11 cellular contexts compared by ENCODE assay signal in the genomic region with DNA sequence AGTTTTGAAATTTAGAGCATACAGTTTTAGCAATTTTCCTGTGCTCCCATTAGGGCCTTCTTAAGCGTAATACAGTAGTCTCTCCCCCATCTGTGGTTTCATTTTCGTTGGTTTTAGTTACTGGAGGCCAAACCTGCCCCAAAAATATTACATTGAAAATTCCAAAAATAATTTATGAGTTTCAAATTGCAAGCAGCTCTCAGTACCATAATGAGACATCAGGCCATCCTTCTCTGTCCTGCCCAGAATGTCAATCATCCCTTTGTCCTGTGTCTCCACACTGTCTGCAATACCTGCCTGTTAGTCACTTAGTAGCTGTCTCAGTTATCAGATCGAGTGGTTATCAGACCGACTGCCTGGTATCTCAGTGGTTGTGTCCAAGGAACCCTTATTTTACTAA. TPM values are rescaled to one million over a fixed set of nuclear protein-coding genes. Genes with fewer than 3 reads are reported as not detected.
A peak's percentile ranks its signal among the peaks of the same experiment; 100 is the strongest.
DNase-seq lines count a peak whose midpoint lies in the region; ATAC-seq, FAIRE-seq and TF ChIP-seq lines count a peak whose summit lies in the region.
"Had no signal": no experiment of that assay in that cellular context is flagged by ENCODE, and none has a peak within 500 bp of the region (broad histone marks: within the 10 kb centered on the region; RNA-seq: fewer than 3 reads in every experiment).

No MANE protein-coding gene starts in this region.

- peak overlapping the region; percentile 26 for H3K27ac Mint-ChIP-seq in WTC11
- H3K27ac Mint-ChIP-seq: naive thymus-derived CD4-positive, alpha-beta T cell had no signal

- no peak overlapping the region for H2AFZ ChIP-seq in PC-3 (ENCODE audit: low read length)

- BruUV-seq in PC-3 (replicated peaks; lab: Mats Ljungman, UMichigan) = no TSS peak

- H3K4me3 Mint-ChIP-seq in WTC11 = no peak overlapping the region
- H3K4me3 Mint-ChIP-seq: naive thymus-derived CD4-positive, alpha-beta T cell had no signal

- no peaks in the 10 kb centered on the region for H3F3A ChIP-seq in PC-3 (ENCODE audit: low read length, unreplicated experiment)

- H3K9me2 ChIP-seq in PC-3 (replicated peaks; ENCODE audit: low read length) = no peaks in the 10 kb centered on the region

- H3K4me1 ChIP-seq in adrenal gland (replicated peaks in 1 of 2) = no peaks in the 10 kb centered on the region
- H3K4me1 ChIP-seq in ascending aorta = no peaks in the 10 kb centered on the region
- no peaks in the 10 kb centered on the region for H3K4me1 ChIP-seq in PC-3 (ENCODE audit: insufficient read depth, low read length)
- H3K4me1 ChIP-seq: BLaER1 had no signal

- POLR2A ChIA-PET in WTC11 (lab: Charles Lee) = no interaction called here
- POLR2A ChIA-PET in PC-3 (lab: Charles Lee; ENCODE audit: unreplicated experiment) = no interaction called here

- H3K36me3 Mint-ChIP-seq in WTC11 = peaks cover 72% of the 10 kb centered on the region

- TF ChIP-seq CTCF in WTC11 (IDR thresholded peaks at IDR 0.05) = no peak
- TF ChIP-seq CTCF in adrenal gland (IDR thresholded peaks at IDR 0.05) = no peak
- no peak for TF ChIP-seq CTCF in ascending aorta (IDR thresholded peaks at IDR 0.05)
- no peak for TF ChIP-seq CTCF in PC-3 (conservative IDR thresholded peaks at IDR 0.05; ENCODE audit: low read depth, low read length)

- DNase-seq in GM18507 (ENCODE audit: extremely low spot score, insufficient read length, low read depth) = no peak
- no peak for DNase-seq in WTC11 (ENCODE audit: low spot score)
- DNase-seq in adrenal gland = no peak
- DNase-seq in ascending aorta (ENCODE audit: low spot score in 2 of 2) = no peak
- DNase-seq in PC-3 = no peak
- DNase-seq in COR-L47 (lab: John Stamatoyannopoulos, UW) = no peak
- DNase-seq: activated CD4-positive, CD25-positive, alpha-beta regulatory T cell treated with anti-CD3 and anti-CD28 coated beads, Interleukin-2, amount 50 U/mL, for 72 hours; naive thymus-derived CD4-positive, alpha-beta T cell had no signal

- no peaks in the 10 kb centered on the region for H4K20me1 ChIP-seq in PC-3 (ENCODE audit: low read length)
- H4K20me1 ChIP-seq: BLaER1 had no signal

- H3K36me3 ChIP-seq in adrenal gland (replicated peaks in 1 of 2) (peaks cover 0 to 17% of the 10 kb centered on the region in 2 donors), ascending aorta (peaks cover 23 to 70% of the 10 kb centered on the region in 2 donors), PC-3 (ENCODE audit: low read depth, low read length) (peaks cover 59% of the 10 kb centered on the region)

- intact Hi-C loops in adrenal gland (cut with DNase I) (no loop called here), ascending aorta (cut with DNase I) (no loop called here), PC-3 (cut with micrococcal nuclease) (no loop called here)

- 85 to 91% (median 88%) methylated on average over 4 of the region's 4 CpGs for whole genome bisulfite sequencing in adrenal gland, 4 donors

- no peak for TF ChIP-seq POLR2A in adrenal gland (IDR thresholded peaks at IDR 0.05)

- peak; percentile 82 for FAIRE-seq in GM18507 (lab: Jason Lieb, UNC)

- H3K9me3 ChIP-seq in adrenal gland (replicated peaks in 1 of 3) = no peaks in the 10 kb centered on the region
- peaks cover under 1 to 17% of the 10 kb centered on the region in 2 donors for H3K9me3 ChIP-seq in ascending aorta
- peaks cover 10% of the 10 kb centered on the region for H3K9me3 ChIP-seq in PC-3 (ENCODE audit: low read length)

- H3K4me2 ChIP-seq in PC-3 (ENCODE audit: low read length) = no peak overlapping the region
- H3K4me2 ChIP-seq: BLaER1 had no signal

- H3K4me1 Mint-ChIP-seq in WTC11 = peaks cover 19% of the 10 kb centered on the region

- H3K27me3 ChIP-seq in adrenal gland = no peaks in the 10 kb centered on the region
- H3K27me3 ChIP-seq in ascending aorta = no peaks in the 10 kb centered on the region
- H3K27me3 ChIP-seq in PC-3 (ENCODE audit: low read length) = no peaks in the 10 kb centered on the region
- H3K27me3 ChIP-seq: BLaER1 had no signal

- CTCF ChIA-PET in WTC11 (lab: Charles Lee) = no interaction called here
- CTCF ChIA-PET in PC-3 (lab: Charles Lee) = no interaction called here

- H3K4me3 ChIP-seq in adrenal gland = no peak overlapping the region
- H3K4me3 ChIP-seq in ascending aorta = no peak overlapping the region
- no peak overlapping the region for H3K4me3 ChIP-seq in PC-3 (ENCODE audit: low read length)
- H3K4me3 ChIP-seq: BLaER1 had no signal

- peaks cover 26% of the 10 kb centered on the region for H3K9me3 Mint-ChIP-seq in WTC11

- no peak overlapping the region for H3K27ac ChIP-seq in adrenal gland
- H3K27ac ChIP-seq in ascending aorta = no peak overlapping the region
- no peak overlapping the region for H3K27ac ChIP-seq in PC-3 (ENCODE audit: low read length)
- H3K27ac ChIP-seq: BLaER1 had no signal

- no peak overlapping the region for H3K9ac ChIP-seq in PC-3 (ENCODE audit: low read length)
- H3K9ac ChIP-seq: BLaER1 had no signal

- ATAC-seq in GM19468 (IDR thresholded peaks at IDR 0.05; ENCODE audit: extremely low read depth, unreplicated experiment) (peak; percentile 54), HG02981 (IDR thresholded peaks at IDR 0.05; ENCODE audit: unreplicated experiment) (peak; percentile 84), WTC11 (no peak), PC-3 (no peak)
- ATAC-seq: naive thymus-derived CD4-positive, alpha-beta T cell had no signal

- no peaks in the 10 kb centered on the region for H3K27me3 Mint-ChIP-seq in WTC11 (ENCODE audit: low read depth)
- H3K27me3 Mint-ChIP-seq: naive thymus-derived CD4-positive, alpha-beta T cell had no signal

- H3K79me2 ChIP-seq in PC-3 (ENCODE audit: low read length) = no peaks in the 10 kb centered on the region

TF ChIP-seq in WTC11, 78 proteins besides CTCF, POLR2A, EP300 and RAD21 (continues in another document):
- TF ChIP-seq ETV6 (CRISPR knock-in tag; IDR thresholded peaks at IDR 0.05) = no peak
- no peak for TF ChIP-seq PRRX2 (CRISPR knock-in tag; IDR thresholded peaks at IDR 0.05)
- no peak for TF ChIP-seq NR1H2 (CRISPR knock-in tag; IDR thresholded peaks at IDR 0.05)
- TF ChIP-seq ZNF671 (CRISPR knock-in tag; IDR thresholded peaks at IDR 0.05) = no peak
- TF ChIP-seq, protein P1, sequence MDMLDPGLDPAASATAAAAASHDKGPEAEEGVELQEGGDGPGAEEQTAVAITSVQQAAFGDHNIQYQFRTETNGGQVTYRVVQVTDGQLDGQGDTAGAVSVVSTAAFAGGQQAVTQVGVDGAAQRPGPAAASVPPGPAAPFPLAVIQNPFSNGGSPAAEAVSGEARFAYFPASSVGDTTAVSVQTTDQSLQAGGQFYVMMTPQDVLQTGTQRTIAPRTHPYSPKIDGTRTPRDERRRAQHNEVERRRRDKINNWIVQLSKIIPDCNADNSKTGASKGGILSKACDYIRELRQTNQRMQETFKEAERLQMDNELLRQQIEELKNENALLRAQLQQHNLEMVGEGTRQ (CRISPR knock-in tag; IDR thresholded peaks at IDR 0.05) = no peak
- TF ChIP-seq, protein P2, sequence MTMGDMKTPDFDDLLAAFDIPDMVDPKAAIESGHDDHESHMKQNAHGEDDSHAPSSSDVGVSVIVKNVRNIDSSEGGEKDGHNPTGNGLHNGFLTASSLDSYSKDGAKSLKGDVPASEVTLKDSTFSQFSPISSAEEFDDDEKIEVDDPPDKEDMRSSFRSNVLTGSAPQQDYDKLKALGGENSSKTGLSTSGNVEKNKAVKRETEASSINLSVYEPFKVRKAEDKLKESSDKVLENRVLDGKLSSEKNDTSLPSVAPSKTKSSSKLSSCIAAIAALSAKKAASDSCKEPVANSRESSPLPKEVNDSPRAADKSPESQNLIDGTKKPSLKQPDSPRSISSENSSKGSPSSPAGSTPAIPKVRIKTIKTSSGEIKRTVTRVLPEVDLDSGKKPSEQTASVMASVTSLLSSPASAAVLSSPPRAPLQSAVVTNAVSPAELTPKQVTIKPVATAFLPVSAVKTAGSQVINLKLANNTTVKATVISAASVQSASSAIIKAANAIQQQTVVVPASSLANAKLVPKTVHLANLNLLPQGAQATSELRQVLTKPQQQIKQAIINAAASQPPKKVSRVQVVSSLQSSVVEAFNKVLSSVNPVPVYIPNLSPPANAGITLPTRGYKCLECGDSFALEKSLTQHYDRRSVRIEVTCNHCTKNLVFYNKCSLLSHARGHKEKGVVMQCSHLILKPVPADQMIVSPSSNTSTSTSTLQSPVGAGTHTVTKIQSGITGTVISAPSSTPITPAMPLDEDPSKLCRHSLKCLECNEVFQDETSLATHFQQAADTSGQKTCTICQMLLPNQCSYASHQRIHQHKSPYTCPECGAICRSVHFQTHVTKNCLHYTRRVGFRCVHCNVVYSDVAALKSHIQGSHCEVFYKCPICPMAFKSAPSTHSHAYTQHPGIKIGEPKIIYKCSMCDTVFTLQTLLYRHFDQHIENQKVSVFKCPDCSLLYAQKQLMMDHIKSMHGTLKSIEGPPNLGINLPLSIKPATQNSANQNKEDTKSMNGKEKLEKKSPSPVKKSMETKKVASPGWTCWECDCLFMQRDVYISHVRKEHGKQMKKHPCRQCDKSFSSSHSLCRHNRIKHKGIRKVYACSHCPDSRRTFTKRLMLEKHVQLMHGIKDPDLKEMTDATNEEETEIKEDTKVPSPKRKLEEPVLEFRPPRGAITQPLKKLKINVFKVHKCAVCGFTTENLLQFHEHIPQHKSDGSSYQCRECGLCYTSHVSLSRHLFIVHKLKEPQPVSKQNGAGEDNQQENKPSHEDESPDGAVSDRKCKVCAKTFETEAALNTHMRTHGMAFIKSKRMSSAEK (CRISPR knock-in tag; IDR thresholded peaks at IDR 0.05; ENCODE audit: borderline replicate concordance) = no peak
- TF ChIP-seq, protein P3, sequence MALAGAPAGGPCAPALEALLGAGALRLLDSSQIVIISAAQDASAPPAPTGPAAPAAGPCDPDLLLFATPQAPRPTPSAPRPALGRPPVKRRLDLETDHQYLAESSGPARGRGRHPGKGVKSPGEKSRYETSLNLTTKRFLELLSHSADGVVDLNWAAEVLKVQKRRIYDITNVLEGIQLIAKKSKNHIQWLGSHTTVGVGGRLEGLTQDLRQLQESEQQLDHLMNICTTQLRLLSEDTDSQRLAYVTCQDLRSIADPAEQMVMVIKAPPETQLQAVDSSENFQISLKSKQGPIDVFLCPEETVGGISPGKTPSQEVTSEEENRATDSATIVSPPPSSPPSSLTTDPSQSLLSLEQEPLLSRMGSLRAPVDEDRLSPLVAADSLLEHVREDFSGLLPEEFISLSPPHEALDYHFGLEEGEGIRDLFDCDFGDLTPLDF (CRISPR knock-in tag; IDR thresholded peaks at IDR 0.05) = no peak
- no peak for TF ChIP-seq CREB1 (CRISPR knock-in tag; IDR thresholded peaks at IDR 0.05)
- no peak for TF ChIP-seq SMAD3 (CRISPR knock-in tag; IDR thresholded peaks at IDR 0.05; ENCODE audit: borderline replicate concordance)

RNA-seq across cellular contexts. Expression of a gene that starts 45.4 kb away (rescaled TPM):
- total RNA-seq in WTC11 (2021) (72.4 to 82.8 TPM (median 73.4 TPM) in 3 replicates), adrenal gland (10 to 100 TPM; 14.3 to 35.5 (median 27.0) TPM), ascending aorta (38.3 TPM), PC-3 (2014; rRNA removed) (55.0 and 58.2 TPM in 2 replicates)
- polyA plus RNA-seq in adrenal gland = 10 to 100 TPM; 13.5 to 36.0 (median 15.7) TPM

RNA-seq across cellular contexts. Expression of a gene that starts 54.7 kb away (rescaled TPM):
- 0.30 to 0.66 TPM (median 0.46 TPM) in 3 replicates for total RNA-seq in WTC11 (2021)
- total RNA-seq in adrenal gland = 1 to 10 TPM in 5 of 8 donors, under 1 TPM in 3; 0.18 to 2.6 (median 1.2) TPM
- polyA plus RNA-seq in adrenal gland = 1 to 10 TPM in 1 of 3 donors, under 1 TPM in 2; 0.88 to 1.7 (median 0.91) TPM
- total RNA-seq in ascending aorta = not detected
- total RNA-seq in PC-3 (2014; rRNA removed) = not detected in 2 replicates

Comparison
In these comparisons a context has a peak if more than half of its experiments do, and no peak if none do; other contexts are left out.
1. ATAC-seq: peak in GM19468 (single experiment) and HG02981 (single experiment); none in WTC11 (single experiment) and PC-3 (single experiment).